In the genomic region with DNA sequence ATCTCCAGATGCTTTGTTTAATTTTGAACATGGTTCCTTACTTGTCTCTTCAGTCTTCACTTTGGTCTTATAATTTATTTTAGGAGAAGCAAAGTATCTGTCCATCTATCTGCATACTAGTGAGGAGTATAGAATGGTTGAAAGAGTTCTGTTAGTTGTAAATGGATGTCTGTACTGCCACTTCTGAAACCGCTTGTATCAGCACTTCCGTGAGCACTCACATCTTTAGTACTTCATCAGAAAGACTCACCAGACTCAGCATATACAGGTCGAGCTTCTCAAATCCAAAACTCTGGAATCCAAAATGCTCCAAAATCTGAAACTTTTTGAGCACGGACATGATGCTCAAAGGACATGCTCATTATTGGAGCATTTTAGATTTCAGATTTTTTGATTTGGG, we compare ENCODE assay signal across 25 cellular contexts.
"Had no signal": no experiment of that assay in that cellular context is flagged by ENCODE, and none has a peak within 500 bp of the region (broad histone marks: within the 10 kb centered on the region; RNA-seq: fewer than 3 reads in every experiment).

No MANE protein-coding gene starts in this region.

- H3K4me2 ChIP-seq: smooth muscle cell had no signal

- H3K79me2 ChIP-seq: parathyroid adenoma had no signal

- DNase-seq: naive thymus-derived CD8-positive, alpha-beta T cell; nephron progenitor cell; nucleus accumbens; ovary; posterior cingulate gyrus; psoas muscle; right cardiac atrium; spleen; stimulated activated CD4-positive, alpha-beta T cell treated with anti-CD3 and anti-CD28 coated beads, Interleukin-12 subunit alpha, Interleukin-12 subunit beta, amount 100 ng/mL, for 4 hours; stimulated activated CD4-positive, alpha-beta T cell treated with anti-CD3 and anti-CD28 coated beads, Interleukin-1b, Interleukin-23, amount 100 ng/mL, for 48 hours; stimulated activated CD4-positive, alpha-beta T cell treated with anti-CD3 and anti-CD28 coated beads, Interleukin-4, amount 100 ng/mL, for 1 hour; stimulated activated CD4-positive, alpha-beta T cell treated with anti-CD3 and anti-CD28 coated beads, Interleukin-4, amount 100 ng/mL, for 4 hours; stimulated activated naive B cell treated with anti-CD40 and anti-IgM and Interleukin-4, amounts not matched to agents 10 μg/mL and 1 μg/mL and 100 μg/mL, for 72 hours; stimulated activated naive CD4-positive, alpha-beta T cell treated with Interleukin-2 at 50 U/mL for 16 hours; stomach; thyroid gland; trophoblast cell; upper lobe of left lung had no signal

- H3K36me3 ChIP-seq: neutrophil, ovary, spleen, stomach, thoracic aorta, thyroid gland, tibial nerve, upper lobe of left lung, vagina had no signal

- H3K27ac ChIP-seq: neutrophil, ovary, parathyroid adenoma, psoas muscle, skin epidermis, spleen, stomach, thoracic aorta, thyroid gland, tibial nerve, upper lobe of left lung, vagina had no signal

- H3K27me3 ChIP-seq: ovary, thyroid gland, tibial nerve, upper lobe of left lung, vagina had no signal

- H3K9me3 ChIP-seq: neutrophil, ovary, psoas muscle, spleen, stomach, thoracic aorta, thyroid gland, tibial nerve, upper lobe of left lung, vagina had no signal

- H2AFZ ChIP-seq: parathyroid adenoma had no signal

- H3K9ac ChIP-seq: parathyroid adenoma had no signal

- H3K4me3 ChIP-seq: ovary, psoas muscle, skin epidermis, smooth muscle cell, spleen, stomach, thoracic aorta, thyroid gland, tibial nerve, upper lobe of left lung, vagina had no signal

- H3K4me1 ChIP-seq: parathyroid adenoma, psoas muscle, spleen, thyroid gland, tibial nerve, upper lobe of left lung, vagina had no signal
